Comparison of ENCODE assay signal across 24 cellular contexts in the genomic region with DNA sequence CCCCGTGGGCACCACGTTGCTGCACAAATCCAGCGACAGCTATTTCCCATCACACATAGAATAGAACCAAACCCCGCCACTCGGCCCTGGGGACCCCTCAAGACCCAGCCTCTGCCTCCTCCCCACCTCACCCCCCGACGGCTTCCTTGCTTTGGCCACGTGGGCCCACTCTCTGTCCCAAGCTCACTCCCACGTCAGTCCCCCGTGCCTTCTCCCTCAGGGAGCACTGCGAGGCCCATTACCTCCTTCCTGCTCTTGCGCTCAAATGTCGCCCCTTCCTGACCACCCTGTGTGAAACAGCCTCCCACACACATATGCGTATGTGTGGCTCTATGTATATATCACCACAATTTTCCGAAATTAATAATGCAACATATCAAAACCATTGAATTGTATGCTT.
"Had no signal": no experiment of that assay in that cellular context is flagged by ENCODE, and none has a peak within 500 bp of the region (broad histone marks: within the 10 kb centered on the region; RNA-seq: fewer than 3 reads in every experiment).

No MANE protein-coding gene starts in this region.

- ATAC-seq: activated CD8-positive, alpha-beta memory T cell treated with anti-CD3 and anti-CD28 coated beads, Interleukin-2, amount 10 ng/mL, durations not matched to agents 7 days and 5 days; activated CD8-positive, alpha-beta T cell treated with anti-CD3 and anti-CD28 coated beads for 36 hours; esophagus mucosa; gastrocnemius medialis; left colon; lower lobe of right lung; naive thymus-derived CD4-positive, alpha-beta T cell; pancreas; psoas muscle; stimulated activated effector memory CD8-positive, alpha-beta T cell treated with anti-CD3 and anti-CD28 coated beads, Interleukin-12 subunit alpha, Interleukin-12 subunit beta, amount 100 ng/mL, for 72 hours; stimulated activated naive CD8-positive, alpha-beta T cell treated with anti-CD3 and anti-CD28 coated beads, Interleukin-15, amount 100 ng/mL, for 72 hours had no signal

- DNase-seq: activated CD4-positive, alpha-beta T cell treated with anti-CD3 and anti-CD28 coated beads, Interleukin-2, amount 10 ng/mL, durations not matched to agents 24 days and 14 days; activated CD8-positive, alpha-beta memory T cell treated with anti-CD3 and anti-CD28 coated beads, Interleukin-2, amount 10 ng/mL, durations not matched to agents 7 days and 5 days; activated CD8-positive, alpha-beta T cell treated with anti-CD3 and anti-CD28 coated beads for 36 hours; activated effector memory CD4-positive, alpha-beta T cell treated with anti-CD3 and anti-CD28 coated beads, Interleukin-2, amount 50 U/mL, for 16 hours; activated naive CD4-positive, alpha-beta T cell treated with anti-CD3 and anti-CD28 coated beads, Interleukin-2, amount 10 ng/mL, durations not matched to agents 7 days and 5 days; activated T-cell treated with anti-CD3 and anti-CD28 coated beads for 4 hours; brain microvascular endothelial cell; caudate nucleus; dermis blood vessel endothelial cell; effector memory CD4-positive, alpha-beta T cell; gastrocnemius medialis; heart left ventricle; left colon; lower lobe of right lung; naive thymus-derived CD4-positive, alpha-beta T cell; pancreas; psoas muscle; stimulated activated CD4-positive, alpha-beta T cell treated with anti-CD3 and anti-CD28 coated beads, Interleukin-2, amount 100 ng/mL, for 24 hours; stimulated activated naive CD8-positive, alpha-beta T cell treated with anti-CD3 and anti-CD28 coated beads, Interleukin-15, amount 100 ng/mL, for 72 hours; tibial artery had no signal

- H3K27ac ChIP-seq: brain microvascular endothelial cell, gastrocnemius medialis, heart left ventricle, lower lobe of right lung, neutrophil, pancreas, psoas muscle, skin epidermis, tibial artery had no signal

- H3K27me3 ChIP-seq: brain microvascular endothelial cell, gastrocnemius medialis, neutrophil, pancreas had no signal

- H3K9me3 ChIP-seq: gastrocnemius medialis, lower lobe of right lung, neutrophil, pancreas, psoas muscle had no signal

- H3K4me1 ChIP-seq: gastrocnemius medialis, heart left ventricle, lower lobe of right lung, pancreas, psoas muscle, tibial artery had no signal

- H3K4me3 ChIP-seq: gastrocnemius medialis, lower lobe of right lung, pancreas, psoas muscle, skin epidermis, tibial artery had no signal

- H3K36me3 ChIP-seq: brain microvascular endothelial cell, gastrocnemius medialis, heart left ventricle, lower lobe of right lung, neutrophil, pancreas, tibial artery had no signal
